ENCODE assay signal across 2 cellular contexts in the genomic region with DNA sequence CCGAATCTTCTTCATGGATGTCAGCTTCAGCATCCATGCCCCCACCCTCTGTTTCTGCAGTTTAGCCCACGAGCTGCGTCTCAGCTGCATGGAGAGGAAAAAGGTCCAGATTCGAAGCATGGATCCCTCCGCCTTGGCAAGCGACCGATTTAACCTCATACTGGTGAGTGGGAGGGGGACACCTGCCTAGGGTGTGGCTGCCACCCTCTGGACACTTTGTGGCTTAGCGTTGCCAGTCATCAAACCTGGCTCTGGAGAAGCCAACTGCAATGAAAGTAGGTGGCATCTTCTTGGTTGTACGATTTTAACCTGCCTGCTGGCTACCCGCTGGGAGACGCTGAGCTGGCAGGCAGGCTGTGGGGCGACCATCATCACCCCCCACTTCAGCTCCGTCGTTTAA.
TF ChIP-seq lines count a peak whose summit lies in the region.

No MANE protein-coding gene starts in this region.

TF ChIP-seq in SK-N-SH, 30 proteins besides CTCF, POLR2A, EP300 and RAD21 (continued from another document):
- TF ChIP-seq NFIC (IDR thresholded peaks at IDR 0.05; ENCODE audit: borderline replicate concordance) (no peak), NRF1 (IDR thresholded peaks at IDR 0.05; ENCODE audit: low read depth, low read length) (no peak), RXRA (IDR thresholded peaks at IDR 0.05; ENCODE audit: borderline replicate concordance, low read depth) (no peak), EZH2phosphoT487 (IDR thresholded peaks at IDR 0.05; ENCODE audit: borderline replicate concordance, low read depth) (no peak), FOSL2 (IDR thresholded peaks at IDR 0.05; ENCODE audit: borderline replicate concordance, low read depth) (no peak), RCOR1 (IDR thresholded peaks at IDR 0.05; ENCODE audit: low read length) (no peak), TAF1 (IDR thresholded peaks at IDR 0.05; ENCODE audit: borderline replicate concordance, low read depth, low read length) (no peak), SIN3A (IDR thresholded peaks at IDR 0.05; ENCODE audit: borderline replicate concordance, low read depth, low read length) (no peak), MEF2A (IDR thresholded peaks at IDR 0.05; ENCODE audit: borderline replicate concordance, low read depth) (no peak), ELF1 (IDR thresholded peaks at IDR 0.05) (no peak)
- TF ChIP-seq, protein P1, sequence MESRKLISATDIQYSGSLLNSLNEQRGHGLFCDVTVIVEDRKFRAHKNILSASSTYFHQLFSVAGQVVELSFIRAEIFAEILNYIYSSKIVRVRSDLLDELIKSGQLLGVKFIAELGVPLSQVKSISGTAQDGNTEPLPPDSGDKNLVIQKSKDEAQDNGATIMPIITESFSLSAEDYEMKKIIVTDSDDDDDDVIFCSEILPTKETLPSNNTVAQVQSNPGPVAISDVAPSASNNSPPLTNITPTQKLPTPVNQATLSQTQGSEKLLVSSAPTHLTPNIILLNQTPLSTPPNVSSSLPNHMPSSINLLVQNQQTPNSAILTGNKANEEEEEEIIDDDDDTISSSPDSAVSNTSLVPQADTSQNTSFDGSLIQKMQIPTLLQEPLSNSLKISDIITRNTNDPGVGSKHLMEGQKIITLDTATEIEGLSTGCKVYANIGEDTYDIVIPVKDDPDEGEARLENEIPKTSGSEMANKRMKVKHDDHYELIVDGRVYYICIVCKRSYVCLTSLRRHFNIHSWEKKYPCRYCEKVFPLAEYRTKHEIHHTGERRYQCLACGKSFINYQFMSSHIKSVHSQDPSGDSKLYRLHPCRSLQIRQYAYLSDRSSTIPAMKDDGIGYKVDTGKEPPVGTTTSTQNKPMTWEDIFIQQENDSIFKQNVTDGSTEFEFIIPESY (IDR thresholded peaks at IDR 0.05; ENCODE audit: borderline replicate concordance, low read depth) = no peak

TF ChIP-seq in SK-N-SH treated with all-trans-retinoic acid at 6 μM for 48 hours, 23 proteins besides CTCF, POLR2A, EP300 and RAD21 (continued from another document):
- TF ChIP-seq, protein P2, sequence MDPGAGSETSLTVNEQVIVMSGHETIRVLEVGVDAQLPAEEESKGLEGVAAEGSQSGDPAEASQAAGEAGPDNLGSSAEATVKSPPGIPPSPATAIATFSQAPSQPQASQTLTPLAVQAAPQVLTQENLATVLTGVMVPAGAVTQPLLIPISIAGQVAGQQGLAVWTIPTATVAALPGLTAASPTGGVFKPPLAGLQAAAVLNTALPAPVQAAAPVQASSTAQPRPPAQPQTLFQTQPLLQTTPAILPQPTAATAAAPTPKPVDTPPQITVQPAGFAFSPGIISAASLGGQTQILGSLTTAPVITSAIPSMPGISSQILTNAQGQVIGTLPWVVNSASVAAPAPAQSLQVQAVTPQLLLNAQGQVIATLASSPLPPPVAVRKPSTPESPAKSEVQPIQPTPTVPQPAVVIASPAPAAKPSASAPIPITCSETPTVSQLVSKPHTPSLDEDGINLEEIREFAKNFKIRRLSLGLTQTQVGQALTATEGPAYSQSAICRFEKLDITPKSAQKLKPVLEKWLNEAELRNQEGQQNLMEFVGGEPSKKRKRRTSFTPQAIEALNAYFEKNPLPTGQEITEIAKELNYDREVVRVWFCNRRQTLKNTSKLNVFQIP (CRISPR knock-in tag; IDR thresholded peaks at IDR 0.05; ENCODE audit: borderline replicate concordance, low read depth) = no peak
- TF ChIP-seq ZNF565 (CRISPR knock-in tag; conservative IDR thresholded peaks at IDR 0.05; ENCODE audit: low read depth) (no peak), RARB (CRISPR knock-in tag; IDR thresholded peaks at IDR 0.05) (no peak), CSDC2 (CRISPR knock-in tag; IDR thresholded peaks at IDR 0.05) (no peak), ZC3H10 (CRISPR knock-in tag; IDR thresholded peaks at IDR 0.05) (no peak), ARNTL (CRISPR knock-in tag; IDR thresholded peaks at IDR 0.05; ENCODE audit: borderline replicate concordance, low read depth) (no peak), ZNF70 (CRISPR knock-in tag; IDR thresholded peaks at IDR 0.05) (no peak), TCF4 (CRISPR knock-in tag; IDR thresholded peaks at IDR 0.05; ENCODE audit: borderline replicate concordance) (no peak), GLIS3 (CRISPR knock-in tag; IDR thresholded peaks at IDR 0.05) (no peak), ISL1 (CRISPR knock-in tag; IDR thresholded peaks at IDR 0.05) (no peak), PPARA (CRISPR knock-in tag; IDR thresholded peaks at IDR 0.05; ENCODE audit: borderline replicate concordance) (no peak), ESRRG (CRISPR knock-in tag; IDR thresholded peaks at IDR 0.05) (no peak), TOX (CRISPR knock-in tag; IDR thresholded peaks at IDR 0.05; ENCODE audit: borderline replicate concordance) (no peak)
- TF ChIP-seq, protein P3, sequence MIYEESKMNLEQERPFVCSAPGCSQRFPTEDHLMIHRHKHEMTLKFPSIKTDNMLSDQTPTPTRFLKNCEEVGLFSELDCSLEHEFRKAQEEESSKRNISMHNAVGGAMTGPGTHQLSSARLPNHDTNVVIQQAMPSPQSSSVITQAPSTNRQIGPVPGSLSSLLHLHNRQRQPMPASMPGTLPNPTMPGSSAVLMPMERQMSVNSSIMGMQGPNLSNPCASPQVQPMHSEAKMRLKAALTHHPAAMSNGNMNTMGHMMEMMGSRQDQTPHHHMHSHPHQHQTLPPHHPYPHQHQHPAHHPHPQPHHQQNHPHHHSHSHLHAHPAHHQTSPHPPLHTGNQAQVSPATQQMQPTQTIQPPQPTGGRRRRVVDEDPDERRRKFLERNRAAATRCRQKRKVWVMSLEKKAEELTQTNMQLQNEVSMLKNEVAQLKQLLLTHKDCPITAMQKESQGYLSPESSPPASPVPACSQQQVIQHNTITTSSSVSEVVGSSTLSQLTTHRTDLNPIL (CRISPR knock-in tag; IDR thresholded peaks at IDR 0.05; ENCODE audit: low read depth) = no peak
- TF ChIP-seq, protein P4, sequence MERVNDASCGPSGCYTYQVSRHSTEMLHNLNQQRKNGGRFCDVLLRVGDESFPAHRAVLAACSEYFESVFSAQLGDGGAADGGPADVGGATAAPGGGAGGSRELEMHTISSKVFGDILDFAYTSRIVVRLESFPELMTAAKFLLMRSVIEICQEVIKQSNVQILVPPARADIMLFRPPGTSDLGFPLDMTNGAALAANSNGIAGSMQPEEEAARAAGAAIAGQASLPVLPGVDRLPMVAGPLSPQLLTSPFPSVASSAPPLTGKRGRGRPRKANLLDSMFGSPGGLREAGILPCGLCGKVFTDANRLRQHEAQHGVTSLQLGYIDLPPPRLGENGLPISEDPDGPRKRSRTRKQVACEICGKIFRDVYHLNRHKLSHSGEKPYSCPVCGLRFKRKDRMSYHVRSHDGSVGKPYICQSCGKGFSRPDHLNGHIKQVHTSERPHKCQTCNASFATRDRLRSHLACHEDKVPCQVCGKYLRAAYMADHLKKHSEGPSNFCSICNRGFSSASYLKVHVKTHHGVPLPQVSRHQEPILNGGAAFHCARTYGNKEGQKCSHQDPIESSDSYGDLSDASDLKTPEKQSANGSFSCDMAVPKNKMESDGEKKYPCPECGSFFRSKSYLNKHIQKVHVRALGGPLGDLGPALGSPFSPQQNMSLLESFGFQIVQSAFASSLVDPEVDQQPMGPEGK (CRISPR knock-in tag; IDR thresholded peaks at IDR 0.05; ENCODE audit: borderline replicate concordance) = no peak
- TF ChIP-seq, protein P5, sequence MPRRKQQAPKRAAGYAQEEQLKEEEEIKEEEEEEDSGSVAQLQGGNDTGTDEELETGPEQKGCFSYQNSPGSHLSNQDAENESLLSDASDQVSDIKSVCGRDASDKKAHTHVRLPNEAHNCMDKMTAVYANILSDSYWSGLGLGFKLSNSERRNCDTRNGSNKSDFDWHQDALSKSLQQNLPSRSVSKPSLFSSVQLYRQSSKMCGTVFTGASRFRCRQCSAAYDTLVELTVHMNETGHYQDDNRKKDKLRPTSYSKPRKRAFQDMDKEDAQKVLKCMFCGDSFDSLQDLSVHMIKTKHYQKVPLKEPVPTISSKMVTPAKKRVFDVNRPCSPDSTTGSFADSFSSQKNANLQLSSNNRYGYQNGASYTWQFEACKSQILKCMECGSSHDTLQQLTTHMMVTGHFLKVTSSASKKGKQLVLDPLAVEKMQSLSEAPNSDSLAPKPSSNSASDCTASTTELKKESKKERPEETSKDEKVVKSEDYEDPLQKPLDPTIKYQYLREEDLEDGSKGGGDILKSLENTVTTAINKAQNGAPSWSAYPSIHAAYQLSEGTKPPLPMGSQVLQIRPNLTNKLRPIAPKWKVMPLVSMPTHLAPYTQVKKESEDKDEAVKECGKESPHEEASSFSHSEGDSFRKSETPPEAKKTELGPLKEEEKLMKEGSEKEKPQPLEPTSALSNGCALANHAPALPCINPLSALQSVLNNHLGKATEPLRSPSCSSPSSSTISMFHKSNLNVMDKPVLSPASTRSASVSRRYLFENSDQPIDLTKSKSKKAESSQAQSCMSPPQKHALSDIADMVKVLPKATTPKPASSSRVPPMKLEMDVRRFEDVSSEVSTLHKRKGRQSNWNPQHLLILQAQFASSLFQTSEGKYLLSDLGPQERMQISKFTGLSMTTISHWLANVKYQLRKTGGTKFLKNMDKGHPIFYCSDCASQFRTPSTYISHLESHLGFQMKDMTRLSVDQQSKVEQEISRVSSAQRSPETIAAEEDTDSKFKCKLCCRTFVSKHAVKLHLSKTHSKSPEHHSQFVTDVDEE (CRISPR knock-in tag; IDR thresholded peaks at IDR 0.05) = no peak
